1 cellular context compared by ENCODE assay signal in the genomic region with DNA sequence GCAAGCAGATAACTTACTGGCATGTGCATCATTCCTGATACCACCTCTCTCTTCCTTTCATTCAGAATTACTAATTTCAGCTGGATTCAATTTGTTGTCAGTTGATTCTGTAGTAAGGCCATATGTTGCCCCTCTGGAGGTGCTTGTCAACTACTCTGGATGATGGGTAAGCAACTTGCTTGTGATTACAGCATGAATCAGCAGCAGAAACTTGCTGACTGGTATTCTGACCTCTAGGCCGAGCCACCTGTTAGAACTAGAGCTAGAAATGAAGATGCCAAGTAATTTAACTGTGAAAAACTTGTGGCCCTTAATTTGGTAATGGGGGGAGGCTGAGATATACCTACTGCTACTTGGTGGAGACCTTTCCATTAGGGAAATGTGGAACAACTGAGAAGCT.
TF ChIP-seq lines count a peak whose summit lies in the region.

No MANE protein-coding gene starts in this region.

TF ChIP-seq in WTC11, 78 proteins besides CTCF, POLR2A, EP300 and RAD21 (continued from another document):
- no peak for TF ChIP-seq ZNF425 (CRISPR knock-in tag; conservative IDR thresholded peaks at IDR 0.05)
- TF ChIP-seq ATF1 (CRISPR knock-in tag; IDR thresholded peaks at IDR 0.05) = no peak
- TF ChIP-seq SP1 (CRISPR knock-in tag; conservative IDR thresholded peaks at IDR 0.05) = no peak
- TF ChIP-seq FOXK1 (CRISPR knock-in tag; IDR thresholded peaks at IDR 0.05) = no peak
- TF ChIP-seq, protein P1, sequence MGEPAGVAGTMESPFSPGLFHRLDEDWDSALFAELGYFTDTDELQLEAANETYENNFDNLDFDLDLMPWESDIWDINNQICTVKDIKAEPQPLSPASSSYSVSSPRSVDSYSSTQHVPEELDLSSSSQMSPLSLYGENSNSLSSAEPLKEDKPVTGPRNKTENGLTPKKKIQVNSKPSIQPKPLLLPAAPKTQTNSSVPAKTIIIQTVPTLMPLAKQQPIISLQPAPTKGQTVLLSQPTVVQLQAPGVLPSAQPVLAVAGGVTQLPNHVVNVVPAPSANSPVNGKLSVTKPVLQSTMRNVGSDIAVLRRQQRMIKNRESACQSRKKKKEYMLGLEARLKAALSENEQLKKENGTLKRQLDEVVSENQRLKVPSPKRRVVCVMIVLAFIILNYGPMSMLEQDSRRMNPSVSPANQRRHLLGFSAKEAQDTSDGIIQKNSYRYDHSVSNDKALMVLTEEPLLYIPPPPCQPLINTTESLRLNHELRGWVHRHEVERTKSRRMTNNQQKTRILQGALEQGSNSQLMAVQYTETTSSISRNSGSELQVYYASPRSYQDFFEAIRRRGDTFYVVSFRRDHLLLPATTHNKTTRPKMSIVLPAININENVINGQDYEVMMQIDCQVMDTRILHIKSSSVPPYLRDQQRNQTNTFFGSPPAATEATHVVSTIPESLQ (CRISPR knock-in tag; IDR thresholded peaks at IDR 0.05) = no peak
- TF ChIP-seq JUN (CRISPR knock-in tag; IDR thresholded peaks at IDR 0.05) = no peak
- TF ChIP-seq GRHL2 (CRISPR knock-in tag; IDR thresholded peaks at IDR 0.05; ENCODE audit: insufficient replicate concordance, severe bottlenecking) = no peak
- TF ChIP-seq NR2C2 (CRISPR knock-in tag; IDR thresholded peaks at IDR 0.05) = no peak
- TF ChIP-seq STAT6 (CRISPR knock-in tag; conservative IDR thresholded peaks at IDR 0.05; ENCODE audit: low read depth) = no peak
- TF ChIP-seq, protein P2, sequence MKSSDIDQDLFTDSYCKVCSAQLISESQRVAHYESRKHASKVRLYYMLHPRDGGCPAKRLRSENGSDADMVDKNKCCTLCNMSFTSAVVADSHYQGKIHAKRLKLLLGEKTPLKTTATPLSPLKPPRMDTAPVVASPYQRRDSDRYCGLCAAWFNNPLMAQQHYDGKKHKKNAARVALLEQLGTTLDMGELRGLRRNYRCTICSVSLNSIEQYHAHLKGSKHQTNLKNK (CRISPR knock-in tag; IDR thresholded peaks at IDR 0.05) = no peak
- TF ChIP-seq OVOL2 (CRISPR knock-in tag; IDR thresholded peaks at IDR 0.05; ENCODE audit: borderline replicate concordance) = no peak
